8 cellular contexts compared by ENCODE assay signal in the genomic region with DNA sequence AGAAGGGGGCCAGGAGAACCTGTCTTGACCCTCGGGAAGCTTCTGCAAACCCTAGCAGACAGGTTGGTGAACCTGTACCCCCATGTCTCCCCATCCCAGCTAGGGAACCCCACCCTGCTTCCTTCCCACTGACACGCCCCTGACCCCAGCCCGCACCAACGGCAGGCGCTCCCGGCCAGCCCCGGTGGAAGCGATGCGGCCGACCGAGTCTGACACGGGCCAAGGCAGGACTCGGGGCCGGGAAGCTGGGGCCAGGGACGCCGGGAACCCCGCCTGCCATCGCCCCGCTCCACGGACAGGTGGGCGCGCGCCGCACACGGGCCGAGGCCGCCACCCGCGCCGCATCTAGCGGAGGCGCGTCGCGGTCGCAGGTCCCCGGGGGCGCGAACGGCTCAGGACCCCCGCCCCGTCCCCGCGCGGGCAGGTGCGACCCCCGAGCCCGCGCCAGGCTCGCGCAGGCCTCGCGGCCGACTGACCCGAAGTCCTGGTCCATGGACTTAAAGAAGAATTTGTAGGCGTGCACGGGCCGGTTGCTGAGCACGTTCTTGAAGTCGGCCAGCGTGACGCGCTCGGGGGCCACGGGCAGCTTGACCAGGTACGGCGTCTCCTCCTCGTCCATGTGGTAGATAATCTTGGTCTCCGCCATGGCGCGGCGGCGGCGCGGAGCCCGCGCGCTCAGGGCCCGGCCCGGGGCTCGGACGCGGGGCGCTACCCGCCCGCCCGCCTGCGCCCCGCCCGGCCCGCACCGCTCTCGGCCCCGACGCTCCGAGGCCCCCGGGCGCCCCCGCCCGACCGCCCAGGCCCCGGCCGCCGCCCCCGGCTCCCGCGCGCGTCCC. TPM values are rescaled to one million over a fixed set of nuclear protein-coding genes. Genes with fewer than 3 reads are reported as not detected.
A peak's percentile ranks its signal among the peaks of the same experiment; 100 is the strongest.
DNase-seq lines count a peak whose midpoint lies in the region; ATAC-seq, FAIRE-seq and TF ChIP-seq lines count a peak whose summit lies in the region.

No MANE protein-coding gene starts in this region.

- H3K27ac ChIP-seq in cardiac muscle cell = peak overlapping the region; percentile 15
- peak overlapping the region; percentile 60 to 95 (median 75) for H3K27ac ChIP-seq in adrenal gland
- peak overlapping the region; percentile 81 to 82 for H3K27ac ChIP-seq in kidney (ENCODE audit: low read depth in 2 of 2, low read length in 2 of 2)
- H3K27ac ChIP-seq in subcutaneous abdominal adipose tissue (ENCODE audit: low read depth, low read length) = peak overlapping the region; percentile 46

- H3K36me3 ChIP-seq in cardiac muscle cell = no peaks in the 10 kb centered on the region
- no peaks in the 10 kb centered on the region for H3K36me3 ChIP-seq in adrenal gland (replicated peaks in 1 of 2)
- H3K36me3 ChIP-seq in kidney (ENCODE audit: control insufficient read depth in 1 of 2, insufficient read depth in 2 of 2, low read length in 2 of 2) = no peaks in the 10 kb centered on the region
- H3K36me3 ChIP-seq in subcutaneous abdominal adipose tissue (ENCODE audit: control insufficient read depth in 5 of 5, insufficient read depth in 5 of 5, low read length in 5 of 5) = peaks cover 0 to 12% (median 8%) of the 10 kb centered on the region in 5 donors

- TF ChIP-seq POLR2A in adrenal gland (IDR thresholded peaks at IDR 0.05) = no peak

- 0 to 1% methylated on average over 91 to 109 of the region's 109 CpGs; no CpG with 5 or more reads in 2 of the 4 donors for WGBS in adrenal gland, 4 donors

- DNase-seq in cardiac muscle cell (ENCODE audit: low read depth in 1 of 2, low spot score in 1 of 2) (peak; percentile 54 to 66), cardiac septum (ENCODE audit: low spot score) (no peak), adrenal gland (peak in 4 of 7 donors; percentile 68 to 82 (median 72)), kidney (peak; percentile 79), NOMO-1 (lab: John Stamatoyannopoulos, UW; ENCODE audit: unreplicated experiment in 2 of 2) (no peak), DMS153 (lab: John Stamatoyannopoulos, UW) (no peak)

- H3K9ac ChIP-seq in kidney (ENCODE audit: low read length in 2 of 2) (peak overlapping the region; percentile 77 to 78), subcutaneous abdominal adipose tissue (ENCODE audit: low read length in 5 of 5) (peak overlapping the region; percentile 38 to 86 (median 74))

- H3K4me3 ChIP-seq in cardiac muscle cell (peak overlapping the region; percentile 67), adrenal gland (peak overlapping the region; percentile 35 to 98 (median 48)), kidney (ENCODE audit: low read length in 2 of 2) (peak overlapping the region; percentile 70 to 76), subcutaneous abdominal adipose tissue (ENCODE audit: low read depth in 1 of 5, low read length in 5 of 5) (peak overlapping the region; percentile 70 to 81 (median 77))

- H3K4me1 ChIP-seq in cardiac muscle cell (ENCODE audit: low read depth) = peaks cover 5% of the 10 kb centered on the region
- H3K4me1 ChIP-seq in adrenal gland (replicated peaks in 1 of 2) = peaks cover 42 to 43% of the 10 kb centered on the region in 2 donors
- H3K4me1 ChIP-seq in kidney (ENCODE audit: control insufficient read depth in 1 of 2, insufficient read depth in 1 of 2, low read depth in 1 of 2, low read length in 2 of 2) = peaks cover 0 to 30% of the 10 kb centered on the region in 2 donors
- peaks cover 8 to 70% (median 62%) of the 10 kb centered on the region in 5 donors for H3K4me1 ChIP-seq in subcutaneous abdominal adipose tissue (ENCODE audit: control insufficient read depth in 5 of 5, insufficient read depth in 5 of 5, low read length in 5 of 5)

- no peak for FAIRE-seq in kidney (lab: Jason Lieb, UNC)

- H3K9me3 ChIP-seq in cardiac muscle cell (ENCODE audit: low read depth) (no peaks in the 10 kb centered on the region), adrenal gland (replicated peaks in 1 of 3) (no peaks in the 10 kb centered on the region), kidney (ENCODE audit: control insufficient read depth in 1 of 2, low read length in 2 of 2) (no peaks in the 10 kb centered on the region), subcutaneous abdominal adipose tissue (ENCODE audit: control insufficient read depth in 5 of 5, low read length in 5 of 5) (no peaks in the 10 kb centered on the region)

- no peak for TF ChIP-seq CTCF in cardiac muscle cell (IDR thresholded peaks at IDR 0.05; ENCODE audit: low read depth, low read length)
- TF ChIP-seq CTCF in adrenal gland (IDR thresholded peaks at IDR 0.05) = no peak
- TF ChIP-seq CTCF in kidney (IDR thresholded peaks at IDR 0.05; ENCODE audit: borderline replicate concordance, extremely low read depth, insufficient read depth) = peak; percentile 14

- ATAC-seq in HG03520 (IDR thresholded peaks at IDR 0.05; ENCODE audit: unreplicated experiment) = peak; percentile 10

- H3K27me3 ChIP-seq in cardiac muscle cell = no peaks in the 10 kb centered on the region
- H3K27me3 ChIP-seq in adrenal gland = peaks cover 7% of the 10 kb centered on the region
- peaks cover 0 to 6% (median 0%) of the 10 kb centered on the region in 5 donors for H3K27me3 ChIP-seq in subcutaneous abdominal adipose tissue (ENCODE audit: control insufficient read depth in 5 of 5, insufficient read depth in 4 of 5, low read length in 5 of 5)

- intact Hi-C loops in cardiac septum (cut with DNase I) (loop anchor here (2.0 kb wide), 2 partner anchors 26 to 40 kb away; partner anchors contain the start of genes AURKAIP1 and PUSL1), adrenal gland (cut with DNase I) (no loop called here), kidney (cut with DNase I) (no loop called here)

RNA-seq across cellular contexts. Expression of gene DVL1, which starts 0.6 kb away (rescaled TPM):
- total RNA-seq in cardiac muscle cell (78.1 and 105 TPM in 2 replicates), cardiac septum (96.2 TPM), adrenal gland (100 to 1,000 TPM in 3 of 8 donors, 10 to 100 TPM in 5; 61.0 to 137 (median 89.2) TPM), kidney (55.0 TPM)
- polyA plus RNA-seq in cardiac muscle cell (29.1 and 49.2 TPM in 2 replicates), adrenal gland (100 to 1,000 TPM in 2 of 3 donors, 1 to 10 TPM in 1; 4.0 to 279 (median 144) TPM), kidney (ENCODE audit: insufficient read depth, low read depth, low replicate concordance) (32.5 TPM)

RNA-seq across cellular contexts. Expression of gene MXRA8, which starts 9.7 kb away (rescaled TPM):
- 50.4 and 90.1 TPM in 2 replicates for total RNA-seq in cardiac muscle cell
- 42.2 and 58.8 TPM in 2 replicates for polyA plus RNA-seq in cardiac muscle cell
- total RNA-seq in cardiac septum = 30.5 TPM
- 100 to 1,000 TPM in 1 of 8 donors, 10 to 100 TPM in 7; 17.5 to 104 (median 38.6) TPM for total RNA-seq in adrenal gland
- 10 to 100 TPM in 2 of 3 donors, 1 to 10 TPM in 1; 8.4 to 90.3 (median 70.8) TPM for polyA plus RNA-seq in adrenal gland
- 26.0 TPM for total RNA-seq in kidney
- polyA plus RNA-seq in kidney (ENCODE audit: insufficient read depth, low read depth, low replicate concordance) = 64.7 TPM

RNA-seq across cellular contexts. Expression of gene TAS1R3, which starts 17.6 kb away (rescaled TPM):
- 0.81 and 1.1 TPM in 2 replicates for total RNA-seq in cardiac muscle cell
- 0.32 and 0.70 TPM in 2 replicates for polyA plus RNA-seq in cardiac muscle cell
- 0.62 TPM for total RNA-seq in cardiac septum
- total RNA-seq in adrenal gland = under 1 TPM; 0.25 to 0.86 (median 0.58) TPM
- polyA plus RNA-seq in adrenal gland = under 1 TPM; 0.05 to 0.72 (median 0.61) TPM
- total RNA-seq in kidney = 1.3 TPM
- 0.15 TPM for polyA plus RNA-seq in kidney (ENCODE audit: insufficient read depth, low read depth, low replicate concordance)

RNA-seq across cellular contexts. Expression of gene CPTP, which starts 24.0 kb away (rescaled TPM):
- 38.5 and 49.3 TPM in 2 replicates for total RNA-seq in cardiac muscle cell
- 33.7 and 38.0 TPM in 2 replicates for polyA plus RNA-seq in cardiac muscle cell
- 50.2 TPM for total RNA-seq in cardiac septum
- 10 to 100 TPM; 21.2 to 53.0 (median 31.1) TPM for total RNA-seq in adrenal gland
- polyA plus RNA-seq in adrenal gland = 10 to 100 TPM in 2 of 3 donors, 1 to 10 TPM in 1; 2.9 to 45.8 (median 27.5) TPM
- 21.9 TPM for total RNA-seq in kidney
- 51.5 TPM for polyA plus RNA-seq in kidney (ENCODE audit: insufficient read depth, low read depth, low replicate concordance)

RNA-seq across cellular contexts. Expression of gene INTS11, which starts 24.2 kb away (rescaled TPM):
- total RNA-seq in cardiac muscle cell (100.0 and 124 TPM in 2 replicates), cardiac septum (73.8 TPM), adrenal gland (100 to 1,000 TPM in 2 of 8 donors, 10 to 100 TPM in 6; 53.0 to 129 (median 79.1) TPM), kidney (100 TPM)
- polyA plus RNA-seq in cardiac muscle cell (75.8 and 86.4 TPM in 2 replicates), adrenal gland (100 to 1,000 TPM in 2 of 3 donors, 10 to 100 TPM in 1; 87.7 to 601 (median 316) TPM), kidney (ENCODE audit: insufficient read depth, low read depth, low replicate concordance) (73.6 TPM)

Comparison
In these comparisons a context has a peak if more than half of its experiments do, and no peak if none do; other contexts are left out.
1. DNase-seq: peak in cardiac muscle cell (2 of 2), adrenal gland (4 of 7) and kidney (single experiment); none in cardiac septum (single experiment), NOMO-1 (0 of 2) and DMS153 (single experiment).
2. H3K27ac ChIP-seq: peak in every context shown above with its lines; median percentile 82 in kidney; 75 in adrenal gland; 46 in subcutaneous abdominal adipose tissue; 15 in cardiac muscle cell.
3. Peak in every context shown above with its lines, with median percentiles within 50 percentile points of each other: H3K4me3 ChIP-seq.